In the genomic region with DNA sequence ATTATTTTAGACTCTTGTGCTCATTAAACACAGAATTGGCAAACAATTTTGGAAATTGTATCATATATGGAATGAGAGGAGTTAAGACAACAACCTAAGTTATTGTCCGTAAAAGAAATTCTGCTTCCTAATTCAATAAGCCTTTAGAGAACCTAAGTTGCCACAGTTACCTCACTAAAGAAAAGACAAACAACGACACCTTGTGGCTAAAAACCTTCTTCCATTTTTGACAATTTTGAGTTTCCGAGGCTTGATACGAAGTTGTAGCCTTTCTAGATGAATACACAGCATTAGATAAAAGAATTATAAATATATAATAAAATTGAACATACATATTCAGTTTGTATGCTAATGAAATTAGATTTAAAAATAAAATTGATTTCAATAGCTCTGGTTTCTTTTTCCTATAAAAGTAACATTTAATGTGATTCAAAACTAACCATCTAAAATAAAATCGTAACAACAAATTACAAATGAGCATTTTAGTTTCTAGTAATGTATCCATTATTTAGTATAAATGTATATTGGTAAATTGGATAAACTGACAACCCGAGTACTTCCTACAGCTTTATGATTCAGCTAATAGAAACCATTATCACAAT, we compare ENCODE assay signal across 8 cellular contexts.
DNase-seq lines count a peak whose midpoint lies in the region; ATAC-seq and TF ChIP-seq lines count a peak whose summit lies in the region.

No MANE protein-coding gene starts in this region.

- no peaks in the 10 kb centered on the region for H4K20me1 ChIP-seq in fibroblast of lung (ENCODE audit: control insufficient read depth, extremely low read depth, insufficient read depth, low read length)

- no peaks in the 10 kb centered on the region for H3K9me3 ChIP-seq in A673 (ENCODE audit: low read depth, low read length, poor library complexity, severe bottlenecking)
- no peaks in the 10 kb centered on the region for H3K9me3 ChIP-seq in fibroblast of lung (ENCODE audit: control insufficient read depth, insufficient read depth, low read depth, low read length)

- ATAC-seq in HG02970 (IDR thresholded peaks at IDR 0.05; ENCODE audit: low FRiP score, unreplicated experiment): no peak

- H3K27me3 ChIP-seq in A673 (replicated peaks; ENCODE audit: insufficient read depth, low read depth, low read length, poor library complexity) (no peaks in the 10 kb centered on the region), fibroblast of lung (ENCODE audit: control insufficient read depth, insufficient read depth, low read length) (no peaks in the 10 kb centered on the region)

- no peak overlapping the region for H3K9ac ChIP-seq in fibroblast of lung (ENCODE audit: insufficient read depth, low read length)

- TF ChIP-seq CTCF in A673 (conservative IDR thresholded peaks at IDR 0.05; ENCODE audit: low read depth, low read length) (peak; percentile 68), GM13977 (IDR thresholded peaks at IDR 0.05; ENCODE audit: extremely low read depth, insufficient read depth, missing control alignments) (peak; percentile 59), fibroblast of lung (conservative IDR thresholded peaks at IDR 0.05 in 1 of 2, IDR thresholded peaks at IDR 0.05 in 1 of 2; ENCODE audit: low read depth in 1 of 2, low read length in 2 of 2) (peak; percentile 22 to 40), retinal pigment epithelial cell (conservative IDR thresholded peaks at IDR 0.05; ENCODE audit: low read depth, low read length) (peak; percentile 51)

- in situ Hi-C loops in GM13977 (cut with MboI; ENCODE audit: low pct_unique_long_range_greater_than_20kb, low sequenced_read_pairs, unreplicated experiment): no loop called here

- H3K27ac ChIP-seq in A673 (ENCODE audit: low read depth, low read length, poor library complexity, severe bottlenecking): no peak overlapping the region
- no peak overlapping the region for H3K27ac ChIP-seq in fibroblast of lung (ENCODE audit: insufficient read depth, low read length)

- POLR2A ChIA-PET in A673 (lab: Charles Lee; ENCODE audit: low non-redundant PET): interaction anchor here (0.6 to 0.7 kb wide), 2 partner anchors 751 to 1030 kb away, joined by 12 to 15 read pairs; no protein-coding TSS in a partner anchor

- CTCF ChIA-PET in A673 (lab: Charles Lee): no interaction called here

- no peaks in the 10 kb centered on the region for H3K79me2 ChIP-seq in fibroblast of lung (ENCODE audit: control insufficient read depth, insufficient read depth, low read length)

- no peak overlapping the region for H3K4me2 ChIP-seq in fibroblast of lung (ENCODE audit: extremely low read depth, insufficient read depth, low read length)

- H3K36me3 ChIP-seq in A673 (ENCODE audit: insufficient read depth, low read length, poor library complexity, severe bottlenecking): no peaks in the 10 kb centered on the region
- no peaks in the 10 kb centered on the region for H3K36me3 ChIP-seq in fibroblast of lung (ENCODE audit: control insufficient read depth, insufficient read depth, low read length)

- H3K4me3 ChIP-seq in A673 (ENCODE audit: low read depth, low read length, poor library complexity, severe bottlenecking) (no peak overlapping the region), fibroblast of lung (replicated peaks in 1 of 4; ENCODE audit: control extremely low read depth in 1 of 4, insufficient read depth in 1 of 4, low read depth in 3 of 4, low read length in 4 of 4) (no peak overlapping the region), retinal pigment epithelial cell (ENCODE audit: low read length) (no peak overlapping the region)

- intact Hi-C loops in A673 (cut with micrococcal nuclease; ENCODE audit: unreplicated experiment): loop anchor here (5.0 to 10.0 kb wide), 5 partner anchors 252 to 1170 kb away; no protein-coding TSS in a partner anchor

- H2AFZ ChIP-seq in fibroblast of lung (ENCODE audit: low read length): no peak overlapping the region

- no TSS peak for BruUV-seq in A673 (replicated peaks; lab: Mats Ljungman, UMichigan)

- DNase-seq in A673 (ENCODE audit: low spot score) (peak; percentile 71), GM13977 (ENCODE audit: low spot score) (peak; percentile 39), HS-5 (ENCODE audit: low read depth) (peak; percentile 43), RKO (ENCODE audit: low spot score) (peak; percentile 69), fibroblast of lung (ENCODE audit: low read depth in 2 of 2) (peak; percentile 56 to 74), retinal pigment epithelial cell (ENCODE audit: low read depth) (peak; percentile 38)
- DNase-seq in effector CD4-positive, alpha-beta T cell: no peak

- H3K4me1 ChIP-seq in A673 (ENCODE audit: insufficient read depth, low read length, poor library complexity, severe bottlenecking) (no peaks in the 10 kb centered on the region), fibroblast of lung (ENCODE audit: control insufficient read depth, extremely low read depth, insufficient read depth, low read length) (no peaks in the 10 kb centered on the region)
